32 cellular contexts compared by ENCODE assay signal in genomic region chr1:173365341-173365740, GRCh38.
"Had no signal": no experiment of that assay in that cellular context is flagged by ENCODE, and none has a peak within 500 bp of the region (broad histone marks: within the 10 kb centered on the region; RNA-seq: fewer than 3 reads in every experiment).

No MANE protein-coding gene starts in this region.

- FAIRE-seq: astrocyte had no signal

- H3K9me3 ChIP-seq: adrenal gland, body of pancreas had no signal

- H3K4me3 ChIP-seq: adrenal gland, body of pancreas, breast epithelium had no signal

- DNase-seq: activated B cell treated with CpG ODN at 0.5 μM for 24 hours; activated CD4-positive, alpha-beta memory T cell treated with anti-CD3 and anti-CD28 coated beads for 36 hours; activated CD4-positive, alpha-beta T cell treated with anti-CD3 and anti-CD28 coated beads for 4 hours; activated CD4-positive, alpha-beta T cell treated with anti-CD3 and anti-CD28 coated beads, Interleukin-2, amount 10 ng/mL, durations not matched to agents 24 days and 14 days; activated CD4-positive, alpha-beta T cell treated with anti-CD3 and anti-CD28 coated beads, Interleukin-2, amount 50 U/mL, for 1 hour; activated CD4-positive, alpha-beta T cell treated with anti-CD3 and anti-CD28 coated beads, Interleukin-2, amount 50 U/mL, for 4 hours; activated CD4-positive, CD25-positive, alpha-beta regulatory T cell treated with anti-CD3 and anti-CD28 coated beads, Interleukin-2, amount 50 U/mL, for 72 hours; activated CD8-positive, alpha-beta memory T cell treated with anti-CD3 and anti-CD28 coated beads, Interleukin-2, amount 50 U/mL, for 4 hours; activated CD8-positive, alpha-beta T cell treated with anti-CD3 and anti-CD28 coated beads for 36 hours; activated effector memory CD4-positive, alpha-beta T cell treated with anti-CD3 and anti-CD28 coated beads, Interleukin-2, amount 50 U/mL, for 16 hours; activated gamma-delta T cell treated with Interleukin-2 at 50 U/mL for 16 hours; activated naive CD4-positive, alpha-beta T cell; activated naive CD4-positive, alpha-beta T cell treated with anti-CD3 and anti-CD28 coated beads for 36 hours; activated naive CD4-positive, alpha-beta T cell treated with anti-CD3 and anti-CD28 coated beads, Interleukin-2, amount 50 U/mL, for 16 hours; activated naive CD8-positive, alpha-beta T cell treated with anti-CD3 and anti-CD28 coated beads for 36 hours; activated T-cell treated with anti-CD3 and anti-CD28 coated beads for 4 hours; activated T-cell treated with anti-CD3 and anti-CD28 coated beads, Interleukin-2, amount 50 U/mL, for 1 hour; activated T-cell treated with anti-CD3 and anti-CD28 coated beads, Interleukin-2, amount 50 U/mL, for 4 hours; activated T-cell treated with anti-CD3 and anti-CD28 coated beads, Interleukin-2, amount 50 U/mL, for 72 hours; adrenal gland; amniotic stem cell; aorta; body of pancreas; brain microvascular endothelial cell; central memory CD4-positive, alpha-beta T cell; T-helper 2 cell; T-helper 9 cell had no signal

- H3K27ac ChIP-seq: adrenal gland, body of pancreas, brain microvascular endothelial cell, breast epithelium, VCaP had no signal

- H3K4me1 ChIP-seq: adrenal gland, body of pancreas, breast epithelium had no signal

- ATAC-seq: activated CD8-positive, alpha-beta T cell treated with anti-CD3 and anti-CD28 coated beads for 36 hours; activated naive CD4-positive, alpha-beta T cell treated with anti-CD3 and anti-CD28 coated beads, Interleukin-2, amount 50 U/mL, for 72 hours; activated T-cell treated with anti-CD3 and anti-CD28 coated beads, Interleukin-2, amount 50 U/mL, for 4 hours; activated T-cell treated with anti-CD3 and anti-CD28 coated beads, Interleukin-2, amount 50 U/mL, for 72 hours; activated T-helper 17 cell treated with anti-CD3 and anti-CD28 coated beads, Interleukin-2, amount 50 U/mL, for 72 hours; body of pancreas had no signal
